24 cellular contexts compared by ENCODE assay signal in the genomic region with DNA sequence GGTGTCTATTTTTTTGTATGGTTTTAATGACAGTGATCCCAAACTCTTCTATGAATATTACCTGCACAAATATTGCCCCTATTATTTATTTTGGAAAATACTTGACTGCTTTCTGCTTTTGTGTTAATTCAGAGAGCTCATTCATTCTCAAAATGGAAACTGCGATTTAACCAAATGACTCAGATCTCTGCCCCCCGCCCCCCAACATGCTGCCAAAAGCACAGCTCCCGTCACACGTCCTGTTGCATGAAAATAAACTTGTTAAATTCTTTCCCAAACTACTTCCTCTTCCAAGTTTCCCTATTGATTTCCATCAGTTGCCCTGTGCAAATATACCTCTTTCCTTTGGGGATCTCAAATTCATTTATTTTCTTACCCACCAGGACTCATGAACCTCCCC.
"Had no signal": no experiment of that assay in that cellular context is flagged by ENCODE, and none has a peak within 500 bp of the region (broad histone marks: within the 10 kb centered on the region; RNA-seq: fewer than 3 reads in every experiment).

No MANE protein-coding gene starts in this region.

- H3K36me3 Mint-ChIP-seq: stimulated activated naive B cell treated with anti-CD40 and anti-IgM and Interleukin-4, amounts not matched to agents 10 μg/mL and 1 μg/mL and 100 μg/mL, for 72 hours; WTC11 had no signal

- ATAC-seq: gastroesophageal sphincter; left colon; sciatic nerve; stimulated activated naive B cell treated with anti-CD40 and anti-IgM and Interleukin-4, amounts not matched to agents 10 μg/mL and 1 μg/mL and 100 μg/mL, for 72 hours; T-helper 17 cell; upper lobe of right lung; WTC11 had no signal

- H3K27ac ChIP-seq: brain microvascular endothelial cell, coronary artery, gastroesophageal sphincter, ovary, skin epidermis, suprapubic skin, tibial artery, upper lobe of right lung had no signal

- H3K4me3 Mint-ChIP-seq: stimulated activated naive B cell treated with anti-CD40 and anti-IgM and Interleukin-4, amounts not matched to agents 10 μg/mL and 1 μg/mL and 100 μg/mL, for 72 hours; T-helper 17 cell; WTC11 had no signal

- H3K4me3 ChIP-seq: coronary artery, gastroesophageal sphincter, ovary, skin epidermis, suprapubic skin, tibial artery, upper lobe of right lung had no signal

- H3K9me3 ChIP-seq: gastroesophageal sphincter, ovary, suprapubic skin, tibial artery, upper lobe of right lung had no signal

- H3K27me3 Mint-ChIP-seq: progenitor cell of endocrine pancreas, T-helper 17 cell had no signal

- H3K4me1 ChIP-seq: gastroesophageal sphincter, suprapubic skin, tibial artery, upper lobe of right lung had no signal

- DNase-seq: activated CD4-positive, alpha-beta T cell treated with anti-CD3 and anti-CD28 coated beads for 1 hour; activated CD8-positive, alpha-beta memory T cell treated with anti-CD3 and anti-CD28 coated beads for 24 hours; activated effector memory CD4-positive, alpha-beta T cell treated with Interleukin-2 at 50 U/mL for 16 hours; activated naive CD4-positive, alpha-beta T cell treated with anti-CD3 and anti-CD28 coated beads, Interleukin-2, amount 50 U/mL, for 16 hours; amniotic stem cell; brain microvascular endothelial cell; head of caudate nucleus; hippocampal formation; left colon; mammary epithelial cell; ovary; stimulated activated CD4-positive, alpha-beta T cell treated with anti-CD3 and anti-CD28 coated beads, Interleukin-12 subunit alpha, Interleukin-12 subunit beta, amount 100 ng/mL, for 4 hours; stimulated activated naive B cell treated with anti-CD40 and anti-IgM and Interleukin-4, amounts not matched to agents 10 μg/mL and 1 μg/mL and 100 μg/mL, for 72 hours; T-helper 17 cell; T1000; tibial artery; upper lobe of right lung had no signal

- H3K9me3 Mint-ChIP-seq: stimulated activated naive B cell treated with anti-CD40 and anti-IgM and Interleukin-4, amounts not matched to agents 10 μg/mL and 1 μg/mL and 100 μg/mL, for 72 hours had no signal

- H3K36me3 ChIP-seq: brain microvascular endothelial cell, gastroesophageal sphincter, ovary, suprapubic skin, tibial artery, upper lobe of right lung had no signal

- H3K27me3 ChIP-seq: brain microvascular endothelial cell, ovary, suprapubic skin, upper lobe of right lung had no signal

- H3K27ac Mint-ChIP-seq: progenitor cell of endocrine pancreas; stimulated activated naive B cell treated with anti-CD40 and anti-IgM and Interleukin-4, amounts not matched to agents 10 μg/mL and 1 μg/mL and 100 μg/mL, for 72 hours; T-helper 17 cell; WTC11 had no signal
